Comparison of ENCODE assay signal across 8 cellular contexts in the genomic region with DNA sequence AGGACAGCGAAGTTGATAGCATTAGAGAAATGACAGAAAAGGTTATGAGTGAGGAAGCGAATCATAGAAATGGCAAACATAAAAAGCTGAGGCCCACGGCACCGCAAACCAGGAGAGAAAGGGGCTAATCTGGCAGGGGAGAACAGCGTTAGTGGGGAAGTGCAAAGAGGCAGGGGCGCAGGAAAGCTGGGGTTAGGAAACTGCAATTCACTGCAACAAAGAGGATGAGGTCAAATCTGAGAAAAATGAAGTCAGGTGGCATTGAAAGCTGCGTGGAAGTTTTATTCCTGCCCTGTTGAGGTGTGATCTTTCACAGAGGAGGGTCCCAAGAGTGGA. TPM values are rescaled to one million over a fixed set of nuclear protein-coding genes. Genes with fewer than 3 reads are reported as not detected.
A peak's percentile ranks its signal among the peaks of the same experiment; 100 is the strongest.
DNase-seq lines count a peak whose midpoint lies in the region; FAIRE-seq and TF ChIP-seq lines count a peak whose summit lies in the region.

No MANE protein-coding gene starts in this region.

- H3K27ac ChIP-seq in astrocyte (ENCODE audit: low read depth, low read length), result peak overlapping the region; percentile 86
- peak overlapping the region; percentile 47 for H3K27ac ChIP-seq in keratinocyte (ENCODE audit: control insufficient read depth, insufficient read depth, low read length)
- H3K27ac ChIP-seq in thymus (ENCODE audit: low read depth), result peak overlapping the region; percentile 89

- H3K36me3 ChIP-seq in astrocyte (ENCODE audit: insufficient read depth, low read length), result no peaks in the 10 kb centered on the region
- H3K36me3 ChIP-seq in keratinocyte (ENCODE audit: control insufficient read depth in 2 of 2, extremely low read depth in 1 of 2, insufficient read depth in 2 of 2, low read length in 2 of 2), result no peaks in the 10 kb centered on the region
- H3K36me3 ChIP-seq in thymus (ENCODE audit: control insufficient read depth, insufficient read depth), result no peaks in the 10 kb centered on the region

- DNase-seq in GM18507 (ENCODE audit: extremely low spot score, insufficient read length, low read depth) (no peak), astrocyte (ENCODE audit: low read depth) (no peak), keratinocyte (ENCODE audit: low read depth, low spot score) (no peak), NCI-H226 (no peak), urothelium cell line (ENCODE audit: low spot score) (no peak)
- DNase-seq in Jurkat, Clone E6-1 (ENCODE audit: low read depth, low spot score), result peak; percentile 15
- no peak for DNase-seq in stimulated activated CD4-positive, alpha-beta T cell treated with anti-CD3 and anti-CD28 coated beads, Interleukin-4, amount 100 ng/mL, for 4 hours

- peak overlapping the region; percentile 77 for H3K27ac Mint-ChIP-seq in astrocyte (ENCODE audit: unreplicated experiment)

- peak overlapping the region; percentile 92 for H3K4me2 ChIP-seq in astrocyte (ENCODE audit: low read length)
- H3K4me2 ChIP-seq in keratinocyte (ENCODE audit: control insufficient read depth, extremely low read depth, insufficient read depth, low read depth, low read length), result peak overlapping the region; percentile 75

- peak overlapping the region; percentile 88 for H3K4me3 Mint-ChIP-seq in astrocyte (ENCODE audit: unreplicated experiment)

- 9% methylated on average over 7 of the region's 7 CpGs for WGBS in thymus

- H3K9me3 Mint-ChIP-seq in astrocyte (ENCODE audit: unreplicated experiment), result no peaks in the 10 kb centered on the region

- H3K4me1 Mint-ChIP-seq in astrocyte (ENCODE audit: low read depth, unreplicated experiment), result peaks cover 6% of the 10 kb centered on the region

- dilution Hi-C loops in keratinocyte (cut with MboI; ENCODE audit: extremely low pct_ligation_motif_present, low sequenced_read_pairs), result no loop called here

- H4K20me1 ChIP-seq in astrocyte (ENCODE audit: insufficient read depth, low read length) (peaks cover 23% of the 10 kb centered on the region), keratinocyte (ENCODE audit: control insufficient read depth, extremely low read depth, insufficient read depth, low read length) (no peaks in the 10 kb centered on the region)

- H2AFZ ChIP-seq in astrocyte (ENCODE audit: low read depth, low read length) (peak overlapping the region; percentile 93), keratinocyte (ENCODE audit: control insufficient read depth, low read length) (peak overlapping the region; percentile 86)

- peaks cover 43% of the 10 kb centered on the region for H3K79me2 ChIP-seq in astrocyte (ENCODE audit: insufficient read depth, low read length)
- peaks cover 38% of the 10 kb centered on the region for H3K79me2 ChIP-seq in keratinocyte (ENCODE audit: control insufficient read depth, insufficient read depth, low read length)

- H3K27me3 ChIP-seq in astrocyte (ENCODE audit: insufficient read depth, low read length) (no peaks in the 10 kb centered on the region), keratinocyte (ENCODE audit: control insufficient read depth, extremely low read depth, insufficient read depth, low read length) (no peaks in the 10 kb centered on the region), thymus (ENCODE audit: control insufficient read depth, insufficient read depth) (no peaks in the 10 kb centered on the region)

- peak; percentile 72 for FAIRE-seq in GM18507 (lab: Jason Lieb, UNC)
- FAIRE-seq in astrocyte (lab: Jason Lieb, UNC), result peak; percentile 23
- FAIRE-seq in keratinocyte (lab: Jason Lieb, UNC), result peak; percentile 70
- FAIRE-seq in urothelium cell line (lab: Jason Lieb, UNC), result no peak

- no peak for TF ChIP-seq CTCF in astrocyte (IDR thresholded peaks at IDR 0.05; ENCODE audit: insufficient read depth, low read depth, low read length)
- TF ChIP-seq CTCF in keratinocyte (optimal IDR thresholded peaks at IDR 0.05 in 1 of 3, IDR thresholded peaks at IDR 0.05 in 1 of 3, conservative IDR thresholded peaks at IDR 0.05 in 1 of 3; ENCODE audit: extremely low read depth in 1 of 3, insufficient read depth in 2 of 3, low read length in 3 of 3), result no peak

- H3K9me1 ChIP-seq in keratinocyte (ENCODE audit: control insufficient read depth, extremely low read depth, insufficient read depth, low read length), result no peaks in the 10 kb centered on the region

- H3K36me3 Mint-ChIP-seq in astrocyte (ENCODE audit: low read depth, unreplicated experiment), result no peaks in the 10 kb centered on the region

- H3K9me3 ChIP-seq in astrocyte (ENCODE audit: insufficient read depth, low read depth, low read length), result no peaks in the 10 kb centered on the region
- H3K9me3 ChIP-seq in keratinocyte (ENCODE audit: control insufficient read depth, low read depth, low read length), result no peaks in the 10 kb centered on the region
- no peaks in the 10 kb centered on the region for H3K9me3 ChIP-seq in thymus (ENCODE audit: control insufficient read depth)

- H3K9ac ChIP-seq in astrocyte (ENCODE audit: low read length) (peak overlapping the region; percentile 92), keratinocyte (ENCODE audit: control insufficient read depth, extremely low read depth, insufficient read depth, low read length) (peak overlapping the region; percentile 75)

- no peaks in the 10 kb centered on the region for H3K27me3 Mint-ChIP-seq in astrocyte (ENCODE audit: low read depth, unreplicated experiment)

- H3K4me1 ChIP-seq in astrocyte (ENCODE audit: insufficient read depth, low read length), result peaks cover 6% of the 10 kb centered on the region
- H3K4me1 ChIP-seq in keratinocyte (ENCODE audit: control insufficient read depth, extremely low read depth, insufficient read depth, low read length), result peaks cover 13% of the 10 kb centered on the region
- peaks cover 4% of the 10 kb centered on the region for H3K4me1 ChIP-seq in thymus (ENCODE audit: control insufficient read depth, insufficient read depth, low read length)

- H3K4me3 ChIP-seq in Jurkat, Clone E6-1 (ENCODE audit: low read length), result peak overlapping the region; percentile 82
- peak overlapping the region; percentile 99 for H3K4me3 ChIP-seq in astrocyte (ENCODE audit: insufficient read depth, low read depth, low read length)
- H3K4me3 ChIP-seq in keratinocyte (ENCODE audit: control insufficient read depth in 2 of 3, extremely low read depth in 1 of 3, insufficient read depth in 2 of 3, low read depth in 1 of 3, low read length in 3 of 3), result peak overlapping the region; percentile 88 to 96 (median 91)
- H3K4me3 ChIP-seq in thymus (ENCODE audit: low read length), result peak overlapping the region; percentile 97

RNA-seq across cellular contexts. Expression of gene ABI2, which starts 0.6 kb away (rescaled TPM):
- 43.1 TPM for polyA plus RNA-seq in Jurkat, Clone E6-1 (2012; ENCODE audit: insufficient read depth, insufficient read length)
- total RNA-seq in astrocyte, result 56.0 and 58.6 TPM in 2 replicates
- polyA plus RNA-seq in keratinocyte, result 9.0 to 21.0 TPM (median 12.9 TPM) in 3 replicates
- polyA plus RNA-seq in keratinocyte (2011; ENCODE audit: low read depth), result 10.0 TPM
- 13.2 and 15.3 TPM in 2 replicates for polyA plus RNA-seq in keratinocyte (2011; cell fraction: cytosol; rRNA removed)
- polyA plus RNA-seq in keratinocyte (2011; cell fraction: nucleus; rRNA removed), result 23.1 TPM in 2 replicates
- polyA plus RNA-seq in keratinocyte (2012; ENCODE audit: low replicate concordance), result 10.5 and 20.0 TPM in 2 replicates
- 11.6 to 24.9 TPM (median 12.8 TPM) in 3 replicates for polyA minus RNA-seq in keratinocyte
- 6.1 TPM for polyA minus RNA-seq in keratinocyte (2011; cell fraction: cytosol; rRNA and poly(A)+ RNA removed)
- 9.2 and 13.7 TPM in 2 replicates for polyA minus RNA-seq in keratinocyte (2011; cell fraction: nucleus; rRNA and poly(A)+ RNA removed)
- 19.5 TPM for polyA plus RNA-seq in thymus
